Comparison of ENCODE assay signal across 15 cellular contexts in genomic region chr5:138029944-138030343, GRCh38.
DNase-seq lines count a peak whose midpoint lies in the region; ATAC-seq and TF ChIP-seq lines count a peak whose summit lies in the region.
"Had no signal": no experiment of that assay in that cellular context is flagged by ENCODE, and none has a peak within 500 bp of the region (broad histone marks: within the 10 kb centered on the region; RNA-seq: fewer than 3 reads in every experiment).

No MANE protein-coding gene starts in this region.

- H3K79me2 ChIP-seq in SU-DHL-6 (ENCODE audit: insufficient read depth, low read length) = peaks cover 71% of the 10 kb centered on the region

- H3K9me3 ChIP-seq in SU-DHL-6 (ENCODE audit: insufficient read depth, low read length) = no peaks in the 10 kb centered on the region
- H3K9me3 ChIP-seq: BE2C had no signal

- H4K20me1 ChIP-seq in SU-DHL-6 (ENCODE audit: low read depth, low read length) = peaks cover 7% of the 10 kb centered on the region

- peaks cover 76% of the 10 kb centered on the region for H3K4me1 Mint-ChIP-seq in stimulated activated naive CD8-positive, alpha-beta T cell treated with anti-CD3 and anti-CD28 coated beads, Interleukin-15, Interleukin-2, amounts not matched to agents 100 ng/mL and 50 ng/mL, for 24 hours (ENCODE audit: low read depth)
- H3K4me1 Mint-ChIP-seq in dendritic cell treated with granulocyte-macrophage colony-stimulating factor and Interleukin-4, amounts not matched to agents 40 ng/mL and 50 ng/mL, for 4 days (ENCODE audit: low read depth) = peaks cover 61% of the 10 kb centered on the region

- peak overlapping the region; percentile 84 for H3K4me3 ChIP-seq in SU-DHL-6 (ENCODE audit: insufficient read depth, low read length, poor library complexity, severe bottlenecking)

- no peak for ATAC-seq in stimulated activated naive CD8-positive, alpha-beta T cell treated with anti-CD3 and anti-CD28 coated beads, Interleukin-15, Interleukin-2, amounts not matched to agents 100 U/mL and 50 U/mL, for 24 hours
- ATAC-seq in HG02870 (IDR thresholded peaks at IDR 0.05; ENCODE audit: unreplicated experiment) = no peak
- ATAC-seq: esophagus mucosa, WTC11 had no signal

- no peak for DNase-seq in stimulated activated naive CD8-positive, alpha-beta T cell treated with anti-CD3 and anti-CD28 coated beads, Interleukin-15, Interleukin-2, amounts not matched to agents 100 U/mL and 50 U/mL, for 24 hours
- DNase-seq in stimulated activated naive CD4-positive, alpha-beta T cell treated with Interleukin-2 at 50 U/mL for 16 hours (lab: John Stamatoyannopoulos, UW) = no peak
- DNase-seq in NCI-H748 (lab: John Stamatoyannopoulos, UW; ENCODE audit: unreplicated experiment) = no peak
- no peak for DNase-seq in activated CD4-positive, CD25-positive, alpha-beta regulatory T cell (lab: John Stamatoyannopoulos, UW)
- DNase-seq: activated naive CD4-positive, alpha-beta T cell treated with anti-CD3 and anti-CD28 coated beads for 36 hours; BE2C; GDM1; mesenchymal stem cell; posterior cingulate gyrus had no signal

- H3K27ac ChIP-seq in SU-DHL-6 (ENCODE audit: low read depth, low read length) = peak overlapping the region; percentile 82

- peak overlapping the region; percentile 88 for H3K9ac ChIP-seq in SU-DHL-6 (ENCODE audit: low read length)

- no peaks in the 10 kb centered on the region for H3K27me3 Mint-ChIP-seq in stimulated activated naive CD8-positive, alpha-beta T cell treated with anti-CD3 and anti-CD28 coated beads, Interleukin-15, Interleukin-2, amounts not matched to agents 100 ng/mL and 50 ng/mL, for 24 hours
- no peaks in the 10 kb centered on the region for H3K27me3 Mint-ChIP-seq in dendritic cell treated with granulocyte-macrophage colony-stimulating factor and Interleukin-4, amounts not matched to agents 40 ng/mL and 50 ng/mL, for 4 days

- peak overlapping the region; percentile 69 for H3K27ac Mint-ChIP-seq in stimulated activated naive CD8-positive, alpha-beta T cell treated with anti-CD3 and anti-CD28 coated beads, Interleukin-15, Interleukin-2, amounts not matched to agents 100 ng/mL and 50 ng/mL, for 24 hours
- H3K27ac Mint-ChIP-seq in dendritic cell treated with granulocyte-macrophage colony-stimulating factor and Interleukin-4, amounts not matched to agents 40 ng/mL and 50 ng/mL, for 4 days = no peak overlapping the region
- H3K27ac Mint-ChIP-seq: activated naive CD4-positive, alpha-beta T cell treated with anti-CD3 and anti-CD28 coated beads for 36 hours; WTC11 had no signal

- H3K4me2 ChIP-seq in SU-DHL-6 (ENCODE audit: low read depth, low read length, poor library complexity, severe bottlenecking) = peak overlapping the region; percentile 76

- intact Hi-C loops in dendritic cell treated with granulocyte-macrophage colony-stimulating factor and Interleukin-4, amounts not matched to agents 40 ng/mL and 50 ng/mL, for 4 days (cut with micrococcal nuclease) = loop anchor here (5.0 kb wide), 2 partner anchors 33 to 302 kb away; partner anchors contain the start of gene CDC25C

- H3K9me3 Mint-ChIP-seq in stimulated activated naive CD8-positive, alpha-beta T cell treated with anti-CD3 and anti-CD28 coated beads, Interleukin-15, Interleukin-2, amounts not matched to agents 100 ng/mL and 50 ng/mL, for 24 hours = no peaks in the 10 kb centered on the region
- H3K9me3 Mint-ChIP-seq in dendritic cell treated with granulocyte-macrophage colony-stimulating factor and Interleukin-4, amounts not matched to agents 40 ng/mL and 50 ng/mL, for 4 days = no peaks in the 10 kb centered on the region
- H3K9me3 Mint-ChIP-seq: activated naive CD4-positive, alpha-beta T cell treated with anti-CD3 and anti-CD28 coated beads for 36 hours; WTC11 had no signal

- no peak overlapping the region for H2AFZ ChIP-seq in SU-DHL-6 (ENCODE audit: low read depth, low read length, severe bottlenecking)

- H3K27me3 ChIP-seq in SU-DHL-6 (ENCODE audit: low read length) = no peaks in the 10 kb centered on the region
- H3K27me3 ChIP-seq: BE2C had no signal

- H3K4me3 Mint-ChIP-seq in stimulated activated naive CD8-positive, alpha-beta T cell treated with anti-CD3 and anti-CD28 coated beads, Interleukin-15, Interleukin-2, amounts not matched to agents 100 ng/mL and 50 ng/mL, for 24 hours = peak overlapping the region; percentile 89
- peak overlapping the region; percentile 35 for H3K4me3 Mint-ChIP-seq in dendritic cell treated with granulocyte-macrophage colony-stimulating factor and Interleukin-4, amounts not matched to agents 40 ng/mL and 50 ng/mL, for 4 days
- H3K4me3 Mint-ChIP-seq: activated naive CD4-positive, alpha-beta T cell treated with anti-CD3 and anti-CD28 coated beads for 36 hours had no signal

- no peaks in the 10 kb centered on the region for H3K36me3 ChIP-seq in SU-DHL-6 (ENCODE audit: low read length)
- H3K36me3 ChIP-seq: BE2C had no signal

- peaks cover 23% of the 10 kb centered on the region for H3K36me3 Mint-ChIP-seq in stimulated activated naive CD8-positive, alpha-beta T cell treated with anti-CD3 and anti-CD28 coated beads, Interleukin-15, Interleukin-2, amounts not matched to agents 100 ng/mL and 50 ng/mL, for 24 hours (ENCODE audit: low read depth)
- peaks cover 36% of the 10 kb centered on the region for H3K36me3 Mint-ChIP-seq in dendritic cell treated with granulocyte-macrophage colony-stimulating factor and Interleukin-4, amounts not matched to agents 40 ng/mL and 50 ng/mL, for 4 days (ENCODE audit: low read depth)

- no peaks in the 10 kb centered on the region for H3K9me2 ChIP-seq in SU-DHL-6 (replicated peaks; ENCODE audit: insufficient read depth, low read length)

- no peak for TF ChIP-seq CTCF in SU-DHL-6 (IDR thresholded peaks at IDR 0.05; ENCODE audit: insufficient read depth, low read length, poor library complexity, severe bottlenecking)

- peaks cover 41% of the 10 kb centered on the region for H3F3A ChIP-seq in SU-DHL-6 (ENCODE audit: insufficient read depth)
